ENCODE assay signal across 2 cellular contexts in the genomic region with DNA sequence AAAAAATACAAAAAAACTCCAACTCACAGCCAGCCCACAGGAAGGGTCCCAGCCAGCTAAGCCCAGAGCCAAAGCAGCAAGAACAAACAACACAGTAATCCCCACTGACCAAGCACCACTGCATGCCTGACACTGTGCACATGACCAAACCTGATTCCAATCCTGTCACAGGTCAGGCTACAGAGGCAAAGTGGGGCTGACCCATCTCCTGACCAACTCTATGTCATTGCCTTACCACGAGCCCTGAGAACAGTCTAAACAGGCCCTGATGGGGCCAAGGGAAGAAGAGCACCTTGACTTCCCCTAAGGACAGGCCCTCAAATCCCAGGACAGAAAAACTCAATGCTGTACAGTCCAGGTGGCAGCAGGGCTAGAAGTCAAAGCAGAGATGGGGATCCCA.
TF ChIP-seq lines count a peak whose summit lies in the region.

No MANE protein-coding gene starts in this region.

TF ChIP-seq in SK-N-SH, 30 proteins besides CTCF, POLR2A, EP300 and RAD21 (continued from another document):
- TF ChIP-seq, protein P1, sequence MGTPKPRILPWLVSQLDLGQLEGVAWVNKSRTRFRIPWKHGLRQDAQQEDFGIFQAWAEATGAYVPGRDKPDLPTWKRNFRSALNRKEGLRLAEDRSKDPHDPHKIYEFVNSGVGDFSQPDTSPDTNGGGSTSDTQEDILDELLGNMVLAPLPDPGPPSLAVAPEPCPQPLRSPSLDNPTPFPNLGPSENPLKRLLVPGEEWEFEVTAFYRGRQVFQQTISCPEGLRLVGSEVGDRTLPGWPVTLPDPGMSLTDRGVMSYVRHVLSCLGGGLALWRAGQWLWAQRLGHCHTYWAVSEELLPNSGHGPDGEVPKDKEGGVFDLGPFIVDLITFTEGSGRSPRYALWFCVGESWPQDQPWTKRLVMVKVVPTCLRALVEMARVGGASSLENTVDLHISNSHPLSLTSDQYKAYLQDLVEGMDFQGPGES (IDR thresholded peaks at IDR 0.05; ENCODE audit: low read depth, low read length), result no peak
- no peak for TF ChIP-seq GATA2 (CRISPR knock-in tag; IDR thresholded peaks at IDR 0.05)
- TF ChIP-seq, protein P2, sequence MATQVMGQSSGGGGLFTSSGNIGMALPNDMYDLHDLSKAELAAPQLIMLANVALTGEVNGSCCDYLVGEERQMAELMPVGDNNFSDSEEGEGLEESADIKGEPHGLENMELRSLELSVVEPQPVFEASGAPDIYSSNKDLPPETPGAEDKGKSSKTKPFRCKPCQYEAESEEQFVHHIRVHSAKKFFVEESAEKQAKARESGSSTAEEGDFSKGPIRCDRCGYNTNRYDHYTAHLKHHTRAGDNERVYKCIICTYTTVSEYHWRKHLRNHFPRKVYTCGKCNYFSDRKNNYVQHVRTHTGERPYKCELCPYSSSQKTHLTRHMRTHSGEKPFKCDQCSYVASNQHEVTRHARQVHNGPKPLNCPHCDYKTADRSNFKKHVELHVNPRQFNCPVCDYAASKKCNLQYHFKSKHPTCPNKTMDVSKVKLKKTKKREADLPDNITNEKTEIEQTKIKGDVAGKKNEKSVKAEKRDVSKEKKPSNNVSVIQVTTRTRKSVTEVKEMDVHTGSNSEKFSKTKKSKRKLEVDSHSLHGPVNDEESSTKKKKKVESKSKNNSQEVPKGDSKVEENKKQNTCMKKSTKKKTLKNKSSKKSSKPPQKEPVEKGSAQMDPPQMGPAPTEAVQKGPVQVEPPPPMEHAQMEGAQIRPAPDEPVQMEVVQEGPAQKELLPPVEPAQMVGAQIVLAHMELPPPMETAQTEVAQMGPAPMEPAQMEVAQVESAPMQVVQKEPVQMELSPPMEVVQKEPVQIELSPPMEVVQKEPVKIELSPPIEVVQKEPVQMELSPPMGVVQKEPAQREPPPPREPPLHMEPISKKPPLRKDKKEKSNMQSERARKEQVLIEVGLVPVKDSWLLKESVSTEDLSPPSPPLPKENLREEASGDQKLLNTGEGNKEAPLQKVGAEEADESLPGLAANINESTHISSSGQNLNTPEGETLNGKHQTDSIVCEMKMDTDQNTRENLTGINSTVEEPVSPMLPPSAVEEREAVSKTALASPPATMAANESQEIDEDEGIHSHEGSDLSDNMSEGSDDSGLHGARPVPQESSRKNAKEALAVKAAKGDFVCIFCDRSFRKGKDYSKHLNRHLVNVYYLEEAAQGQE (IDR thresholded peaks at IDR 0.05; ENCODE audit: low read depth, low read length), result no peak
- TF ChIP-seq, protein P3, sequence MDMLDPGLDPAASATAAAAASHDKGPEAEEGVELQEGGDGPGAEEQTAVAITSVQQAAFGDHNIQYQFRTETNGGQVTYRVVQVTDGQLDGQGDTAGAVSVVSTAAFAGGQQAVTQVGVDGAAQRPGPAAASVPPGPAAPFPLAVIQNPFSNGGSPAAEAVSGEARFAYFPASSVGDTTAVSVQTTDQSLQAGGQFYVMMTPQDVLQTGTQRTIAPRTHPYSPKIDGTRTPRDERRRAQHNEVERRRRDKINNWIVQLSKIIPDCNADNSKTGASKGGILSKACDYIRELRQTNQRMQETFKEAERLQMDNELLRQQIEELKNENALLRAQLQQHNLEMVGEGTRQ (IDR thresholded peaks at IDR 0.05; ENCODE audit: borderline replicate concordance, low read depth, low read length), result no peak
- TF ChIP-seq TAF1 (IDR thresholded peaks at IDR 0.05; ENCODE audit: borderline replicate concordance, low read depth, low read length), result no peak
- no peak for TF ChIP-seq RFX5 (IDR thresholded peaks at IDR 0.05; ENCODE audit: low read length)
- no peak for TF ChIP-seq FOXM1 (IDR thresholded peaks at IDR 0.05; ENCODE audit: low read depth)
- TF ChIP-seq, protein P4, sequence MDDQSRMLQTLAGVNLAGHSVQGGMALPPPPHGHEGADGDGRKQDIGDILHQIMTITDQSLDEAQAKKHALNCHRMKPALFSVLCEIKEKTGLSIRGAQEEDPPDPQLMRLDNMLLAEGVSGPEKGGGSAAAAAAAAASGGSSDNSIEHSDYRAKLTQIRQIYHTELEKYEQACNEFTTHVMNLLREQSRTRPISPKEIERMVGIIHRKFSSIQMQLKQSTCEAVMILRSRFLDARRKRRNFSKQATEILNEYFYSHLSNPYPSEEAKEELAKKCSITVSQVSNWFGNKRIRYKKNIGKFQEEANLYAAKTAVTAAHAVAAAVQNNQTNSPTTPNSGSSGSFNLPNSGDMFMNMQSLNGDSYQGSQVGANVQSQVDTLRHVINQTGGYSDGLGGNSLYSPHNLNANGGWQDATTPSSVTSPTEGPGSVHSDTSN (IDR thresholded peaks at IDR 0.05), result no peak

TF ChIP-seq in SK-N-SH treated with all-trans-retinoic acid at 6 μM for 48 hours, 23 proteins besides CTCF, POLR2A, EP300 and RAD21 (continued from another document):
- TF ChIP-seq, protein P5, sequence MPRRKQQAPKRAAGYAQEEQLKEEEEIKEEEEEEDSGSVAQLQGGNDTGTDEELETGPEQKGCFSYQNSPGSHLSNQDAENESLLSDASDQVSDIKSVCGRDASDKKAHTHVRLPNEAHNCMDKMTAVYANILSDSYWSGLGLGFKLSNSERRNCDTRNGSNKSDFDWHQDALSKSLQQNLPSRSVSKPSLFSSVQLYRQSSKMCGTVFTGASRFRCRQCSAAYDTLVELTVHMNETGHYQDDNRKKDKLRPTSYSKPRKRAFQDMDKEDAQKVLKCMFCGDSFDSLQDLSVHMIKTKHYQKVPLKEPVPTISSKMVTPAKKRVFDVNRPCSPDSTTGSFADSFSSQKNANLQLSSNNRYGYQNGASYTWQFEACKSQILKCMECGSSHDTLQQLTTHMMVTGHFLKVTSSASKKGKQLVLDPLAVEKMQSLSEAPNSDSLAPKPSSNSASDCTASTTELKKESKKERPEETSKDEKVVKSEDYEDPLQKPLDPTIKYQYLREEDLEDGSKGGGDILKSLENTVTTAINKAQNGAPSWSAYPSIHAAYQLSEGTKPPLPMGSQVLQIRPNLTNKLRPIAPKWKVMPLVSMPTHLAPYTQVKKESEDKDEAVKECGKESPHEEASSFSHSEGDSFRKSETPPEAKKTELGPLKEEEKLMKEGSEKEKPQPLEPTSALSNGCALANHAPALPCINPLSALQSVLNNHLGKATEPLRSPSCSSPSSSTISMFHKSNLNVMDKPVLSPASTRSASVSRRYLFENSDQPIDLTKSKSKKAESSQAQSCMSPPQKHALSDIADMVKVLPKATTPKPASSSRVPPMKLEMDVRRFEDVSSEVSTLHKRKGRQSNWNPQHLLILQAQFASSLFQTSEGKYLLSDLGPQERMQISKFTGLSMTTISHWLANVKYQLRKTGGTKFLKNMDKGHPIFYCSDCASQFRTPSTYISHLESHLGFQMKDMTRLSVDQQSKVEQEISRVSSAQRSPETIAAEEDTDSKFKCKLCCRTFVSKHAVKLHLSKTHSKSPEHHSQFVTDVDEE (CRISPR knock-in tag; IDR thresholded peaks at IDR 0.05), result no peak
- TF ChIP-seq, protein P6, sequence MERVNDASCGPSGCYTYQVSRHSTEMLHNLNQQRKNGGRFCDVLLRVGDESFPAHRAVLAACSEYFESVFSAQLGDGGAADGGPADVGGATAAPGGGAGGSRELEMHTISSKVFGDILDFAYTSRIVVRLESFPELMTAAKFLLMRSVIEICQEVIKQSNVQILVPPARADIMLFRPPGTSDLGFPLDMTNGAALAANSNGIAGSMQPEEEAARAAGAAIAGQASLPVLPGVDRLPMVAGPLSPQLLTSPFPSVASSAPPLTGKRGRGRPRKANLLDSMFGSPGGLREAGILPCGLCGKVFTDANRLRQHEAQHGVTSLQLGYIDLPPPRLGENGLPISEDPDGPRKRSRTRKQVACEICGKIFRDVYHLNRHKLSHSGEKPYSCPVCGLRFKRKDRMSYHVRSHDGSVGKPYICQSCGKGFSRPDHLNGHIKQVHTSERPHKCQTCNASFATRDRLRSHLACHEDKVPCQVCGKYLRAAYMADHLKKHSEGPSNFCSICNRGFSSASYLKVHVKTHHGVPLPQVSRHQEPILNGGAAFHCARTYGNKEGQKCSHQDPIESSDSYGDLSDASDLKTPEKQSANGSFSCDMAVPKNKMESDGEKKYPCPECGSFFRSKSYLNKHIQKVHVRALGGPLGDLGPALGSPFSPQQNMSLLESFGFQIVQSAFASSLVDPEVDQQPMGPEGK (CRISPR knock-in tag; IDR thresholded peaks at IDR 0.05; ENCODE audit: borderline replicate concordance), result no peak
- TF ChIP-seq OSR1 (CRISPR knock-in tag; IDR thresholded peaks at IDR 0.05), result no peak
